Comparison of ENCODE assay signal across 8 cellular contexts in genomic region chr12:102095677-102096263, GRCh38. TPM values are rescaled to one million over a fixed set of nuclear protein-coding genes. Genes with fewer than 3 reads are reported as not detected.
DNase-seq lines count a peak whose midpoint lies in the region; ATAC-seq, FAIRE-seq and TF ChIP-seq lines count a peak whose summit lies in the region.

No MANE protein-coding gene starts in this region.

- H3K27ac ChIP-seq in heart left ventricle (no peak overlapping the region), RWPE2 (ENCODE audit: poor library complexity, severe bottlenecking) (no peak overlapping the region), foreskin keratinocyte (no peak overlapping the region)

- 84 to 91% (median 87%) methylated on average over 2 of the region's 2 CpGs for WGBS in heart left ventricle, 4 donors

- TF ChIP-seq CTCF in heart left ventricle (IDR thresholded peaks at IDR 0.05) (peak in 7 of 12 donors; percentile 14 to 42 (median 26)), RWPE2 (IDR thresholded peaks at IDR 0.05; ENCODE audit: poor library complexity, severe bottlenecking) (peak; percentile 68), foreskin keratinocyte (conservative IDR thresholded peaks at IDR 0.05) (peak; percentile 66)

- no peaks in the 10 kb centered on the region for H3K27me3 ChIP-seq in heart left ventricle
- no peaks in the 10 kb centered on the region for H3K27me3 ChIP-seq in RWPE2 (ENCODE audit: insufficient read depth, poor library complexity, severe bottlenecking)
- H3K27me3 ChIP-seq in foreskin keratinocyte: no peaks in the 10 kb centered on the region

- H3K9me3 ChIP-seq in heart left ventricle: no peaks in the 10 kb centered on the region
- no peaks in the 10 kb centered on the region for H3K9me3 ChIP-seq in RWPE2 (ENCODE audit: severe bottlenecking)

- H3K4me3 ChIP-seq in heart left ventricle (no peak overlapping the region), RWPE2 (ENCODE audit: severe bottlenecking) (no peak overlapping the region)

- no peak for TF ChIP-seq POLR2A in heart left ventricle (IDR thresholded peaks at IDR 0.05)

- H3K4me1 ChIP-seq in heart left ventricle (peaks cover 0 to 13% (median 0%) of the 10 kb centered on the region in 12 donors), RWPE2 (ENCODE audit: insufficient read depth, poor library complexity, severe bottlenecking) (no peaks in the 10 kb centered on the region), foreskin keratinocyte (no peaks in the 10 kb centered on the region)

- intact Hi-C loops in heart left ventricle (cut with DNase I) (loop anchor here in 1 of 10 donors (10.0 kb wide), 1 partner anchor 669 kb away; no protein-coding TSS in a partner anchor), left cardiac atrium (cut with DNase I) (loop anchor here in 1 of 2 donors (10.0 kb wide), 1 partner anchor 669 kb away; no protein-coding TSS in a partner anchor)

- ATAC-seq in heart left ventricle: no peak
- no peak for ATAC-seq in left cardiac atrium
- ATAC-seq in RWPE2 (ENCODE audit: low read depth): peak; percentile 60; the same call in 1 of the 3 replicates
- ATAC-seq in foreskin keratinocyte: peak; percentile 78
- no peak for ATAC-seq in GM19328 (IDR thresholded peaks at IDR 0.05; ENCODE audit: unreplicated experiment)
- ATAC-seq in HG02973 (IDR thresholded peaks at IDR 0.05; ENCODE audit: unreplicated experiment): no peak

- peaks cover 0 to 56% (median 41%) of the 10 kb centered on the region in 9 donors for H3K36me3 ChIP-seq in heart left ventricle
- peaks cover 86% of the 10 kb centered on the region for H3K36me3 ChIP-seq in RWPE2 (ENCODE audit: low read depth)

- no peak for FAIRE-seq in HTR-8/SVneo (lab: Jason Lieb, UNC)

- DNase-seq in heart left ventricle (no peak), left cardiac atrium (no peak), HTR-8/SVneo (ENCODE audit: insufficient read length, low spot score) (peak; percentile 10), RWPE2 (ENCODE audit: low spot score) (no peak), foreskin keratinocyte (peak in 1 of 2 donors; percentile 16), NCI-H524 treated with DMSO at 0.1 percent for 48 hours (lab: John Stamatoyannopoulos, UW) (no peak)

RNA-seq across cellular contexts. Expression of gene NUP37, which starts 24.1 kb away (rescaled TPM):
- total RNA-seq in heart left ventricle (10 to 100 TPM in 8 of 9 donors, 1 to 10 TPM in 1; 7.6 to 26.2 (median 16.1) TPM), left cardiac atrium (10 to 100 TPM; 14.8 to 16.5 TPM), foreskin keratinocyte (68.8 and 78.3 TPM in 2 replicates)
- polyA plus RNA-seq in heart left ventricle (10 to 100 TPM in 1 of 2 donors, 1 to 10 TPM in 1; 9.0 to 18.9 TPM), foreskin keratinocyte (60.2 and 80.4 TPM in 2 replicates)

RNA-seq across cellular contexts. Expression of gene PARPBP, which starts 24.2 kb away (rescaled TPM):
- 1 to 10 TPM in 2 of 9 donors, under 1 TPM in 6, not detected in 1; 0.25 to 2.3 (median 0.49) TPM for total RNA-seq in heart left ventricle
- under 1 TPM; 0.19 to 0.54 TPM for polyA plus RNA-seq in heart left ventricle
- 1 to 10 TPM in 1 of 2 donors, under 1 TPM in 1; 0.81 to 1.2 TPM for total RNA-seq in left cardiac atrium
- 15.2 and 18.4 TPM in 2 replicates for total RNA-seq in foreskin keratinocyte
- polyA plus RNA-seq in foreskin keratinocyte: 6.5 and 9.5 TPM in 2 replicates

RNA-seq across cellular contexts. Expression of gene WASHC3, which starts 34.0 kb away (rescaled TPM):
- 10 to 100 TPM; 34.8 to 65.5 (median 40.9) TPM for total RNA-seq in heart left ventricle
- polyA plus RNA-seq in heart left ventricle: 10 to 100 TPM; 49.2 to 58.1 TPM
- 10 to 100 TPM; 31.8 to 39.4 TPM for total RNA-seq in left cardiac atrium
- total RNA-seq in foreskin keratinocyte: 43.6 and 46.5 TPM in 2 replicates
- polyA plus RNA-seq in foreskin keratinocyte: 52.4 and 57.3 TPM in 2 replicates

Comparison
In these comparisons a context has a peak if more than half of its experiments do, and no peak if none do; other contexts are left out.
1. ATAC-seq: peak in RWPE2 (single experiment) and foreskin keratinocyte (single experiment); none in heart left ventricle (0 of 4), left cardiac atrium (0 of 2), GM19328 (single experiment) and HG02973 (single experiment).
2. Peak in every context shown above with its lines, with median percentiles within 50 percentile points of each other: CTCF ChIP-seq.